12 cellular contexts compared by ENCODE assay signal in the genomic region with DNA sequence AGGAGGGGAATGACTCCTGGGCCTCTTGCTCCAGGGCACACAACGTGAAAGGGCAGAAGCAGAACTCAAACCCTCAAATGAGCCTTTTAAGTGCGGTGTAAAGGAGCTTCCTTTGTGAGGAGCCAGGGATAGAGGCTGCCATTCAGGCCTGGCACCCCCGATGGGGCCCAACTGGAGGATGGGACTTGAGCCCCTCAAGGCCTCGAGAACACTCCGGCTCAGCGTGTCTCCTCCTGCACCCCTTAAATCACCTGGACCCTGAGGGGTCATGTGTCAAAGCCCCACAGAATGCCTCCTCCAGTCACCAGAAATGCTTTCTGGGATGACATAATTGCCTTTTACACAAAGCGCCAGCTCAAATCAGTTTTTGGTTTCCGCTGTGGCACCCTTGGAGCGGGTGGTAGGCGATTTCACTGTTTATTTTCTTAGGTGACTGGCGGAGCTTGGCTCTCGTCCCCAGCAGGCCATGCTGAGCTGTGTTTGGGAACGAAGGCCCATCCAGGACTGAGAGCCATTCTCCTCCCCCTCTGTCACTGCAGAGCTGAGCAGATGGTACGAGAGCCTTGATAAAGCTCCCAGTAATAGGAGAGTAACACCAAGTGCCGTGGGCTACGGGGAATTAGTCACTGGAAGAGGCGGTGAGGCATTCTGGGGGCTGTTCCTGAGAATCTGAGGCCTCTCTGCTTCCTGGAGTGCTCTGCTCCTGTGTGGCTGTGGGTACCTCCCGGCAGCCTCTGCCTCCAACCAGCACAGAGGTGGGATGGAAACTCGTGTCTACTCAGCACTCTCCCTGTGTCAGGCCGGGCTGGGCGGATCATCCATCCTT.
DNase-seq lines count a peak whose midpoint lies in the region; ATAC-seq and TF ChIP-seq lines count a peak whose summit lies in the region.
"Had no signal": no experiment of that assay in that cellular context is flagged by ENCODE, and none has a peak within 500 bp of the region (broad histone marks: within the 10 kb centered on the region; RNA-seq: fewer than 3 reads in every experiment).

No MANE protein-coding gene starts in this region.

- POLR2A ChIA-PET in SK-N-SH (lab: Yijun Ruan, JAX) = no interaction called here

- intact Hi-C loops in lower lobe of right lung (cut with DNase I) = no loop called here

- no peak; the same call in 1 of the 2 replicates for TF ChIP-seq RAD21 in SK-N-SH (IDR thresholded peaks at IDR 0.05; ENCODE audit: low read length)

- peaks cover 0 to 15% of the 10 kb centered on the region in 2 experiments; a peak in 1 of 4 replicates for H3K4me1 ChIP-seq in SK-N-SH (ENCODE audit: control insufficient read depth in 1 of 2, insufficient read depth in 2 of 2, low read depth in 1 of 2, low read length in 1 of 2)
- no peaks in the 10 kb centered on the region for H3K4me1 ChIP-seq in lower lobe of right lung
- H3K4me1 ChIP-seq: pancreas had no signal

- peak in 1 of 2 experiments; percentile 37; a peak in 1 of 4 replicates for TF ChIP-seq EP300 in SK-N-SH (IDR thresholded peaks at IDR 0.05; ENCODE audit: borderline replicate concordance in 1 of 2, low read depth in 1 of 2, low read length in 1 of 2)

- no peaks in the 10 kb centered on the region for H3K27me3 ChIP-seq in SK-N-SH (ENCODE audit: insufficient read depth)
- H3K27me3 ChIP-seq in lower lobe of right lung (ENCODE audit: low read depth) = peaks cover 2% of the 10 kb centered on the region
- H3K27me3 ChIP-seq: pancreas had no signal

- peak; percentile 74 for DNase-seq in Ammon's horn (ENCODE audit: low spot score)
- peak; percentile 35 for DNase-seq in HT1080 (ENCODE audit: low read depth)
- peak; percentile 68 for DNase-seq in SK-N-SH
- peak; percentile 22 for DNase-seq in lower lobe of right lung
- no peak for DNase-seq in activated gamma-delta T cell (lab: John Stamatoyannopoulos, UW)
- DNase-seq in NCI-H345 treated with DMSO at 0.1 percent for 48 hours (lab: John Stamatoyannopoulos, UW; ENCODE audit: unreplicated experiment) = no peak
- no peak for DNase-seq in SHP77 treated with DMSO at 0.1 percent for 48 hours (lab: John Stamatoyannopoulos, UW)
- DNase-seq: dermis blood vessel endothelial cell, mesendoderm had no signal

- H4K20me1 ChIP-seq in SK-N-SH (ENCODE audit: insufficient read depth) = no peaks in the 10 kb centered on the region

- H3F3A ChIP-seq in SK-N-SH (replicated peaks; ENCODE audit: insufficient read depth) = no peaks in the 10 kb centered on the region

- H3K4me2 ChIP-seq in SK-N-SH = no peak overlapping the region

- WGBS in SK-N-SH (ENCODE audit: low lambda C conversion rate) = 31% methylated on average over 12 of the region's 21 CpGs

- no peak for TF ChIP-seq CTCF in SK-N-SH (IDR thresholded peaks at IDR 0.05)
- no peak for TF ChIP-seq CTCF in lower lobe of right lung (IDR thresholded peaks at IDR 0.05)

- no peak overlapping the region for H2AFZ ChIP-seq in SK-N-SH (ENCODE audit: low read depth)

- no peak overlapping the region for H3K9ac ChIP-seq in SK-N-SH

- H3K4me3 ChIP-seq in SK-N-SH (ENCODE audit: low read depth in 2 of 2, low read length in 1 of 2) = no peak overlapping the region
- H3K4me3 ChIP-seq in lower lobe of right lung = no peak overlapping the region
- H3K4me3 ChIP-seq: pancreas had no signal

- H3K79me2 ChIP-seq in SK-N-SH (ENCODE audit: insufficient read depth) = no peaks in the 10 kb centered on the region

- ATAC-seq in lower lobe of right lung (no peak), GM18517 (IDR thresholded peaks at IDR 0.05; ENCODE audit: unreplicated experiment) (no peak)
- ATAC-seq: pancreas, WTC11 had no signal

- H3K27ac ChIP-seq in SK-N-SH (ENCODE audit: low read depth in 2 of 2, low read length in 1 of 2) (peak overlapping the region in 1 of 2 experiments; percentile 36; a peak in 2 of 4 replicates), lower lobe of right lung (no peak overlapping the region)
- H3K27ac ChIP-seq: pancreas had no signal

- no peaks in the 10 kb centered on the region for H3K9me2 ChIP-seq in SK-N-SH

- CTCF ChIA-PET in SK-N-SH (lab: Yijun Ruan, JAX) = interaction anchor here (0.7 to 5.2 kb wide), 12 partner anchors 7 to 356 kb away, joined by 3 to 20 read pairs (median 4); no protein-coding TSS in a partner anchor

- H3K36me3 ChIP-seq in SK-N-SH (replicated peaks in 1 of 2; ENCODE audit: control insufficient read depth in 1 of 2, insufficient read depth in 2 of 2, low read length in 1 of 2) = no peaks in the 10 kb centered on the region
- H3K36me3 ChIP-seq in lower lobe of right lung = no peaks in the 10 kb centered on the region
- H3K36me3 ChIP-seq: pancreas had no signal

- H3K9me3 ChIP-seq in SK-N-SH = no peaks in the 10 kb centered on the region
- H3K9me3 ChIP-seq in lower lobe of right lung = no peaks in the 10 kb centered on the region
- H3K9me3 ChIP-seq: pancreas had no signal

TF ChIP-seq in SK-N-SH, 30 proteins besides CTCF, POLR2A, EP300 and RAD21:
- no peak for TF ChIP-seq SIN3A (IDR thresholded peaks at IDR 0.05; ENCODE audit: borderline replicate concordance, low read depth, low read length)
- TF ChIP-seq MXI1 (IDR thresholded peaks at IDR 0.05; ENCODE audit: low read depth, low read length) = peak; percentile 34; the same call in 1 of the 2 replicates

Comparison
In these comparisons a context has a peak if more than half of its experiments do, and no peak if none do; other contexts are left out.
1. DNase-seq: peak in Ammon's horn (single experiment), HT1080 (single experiment), SK-N-SH (single experiment) and lower lobe of right lung (single experiment); none in activated gamma-delta T cell (single experiment), NCI-H345 treated with DMSO at 0.1 percent for 48 hours (single experiment) and SHP77 treated with DMSO at 0.1 percent for 48 hours (single experiment).